In the genomic region with DNA sequence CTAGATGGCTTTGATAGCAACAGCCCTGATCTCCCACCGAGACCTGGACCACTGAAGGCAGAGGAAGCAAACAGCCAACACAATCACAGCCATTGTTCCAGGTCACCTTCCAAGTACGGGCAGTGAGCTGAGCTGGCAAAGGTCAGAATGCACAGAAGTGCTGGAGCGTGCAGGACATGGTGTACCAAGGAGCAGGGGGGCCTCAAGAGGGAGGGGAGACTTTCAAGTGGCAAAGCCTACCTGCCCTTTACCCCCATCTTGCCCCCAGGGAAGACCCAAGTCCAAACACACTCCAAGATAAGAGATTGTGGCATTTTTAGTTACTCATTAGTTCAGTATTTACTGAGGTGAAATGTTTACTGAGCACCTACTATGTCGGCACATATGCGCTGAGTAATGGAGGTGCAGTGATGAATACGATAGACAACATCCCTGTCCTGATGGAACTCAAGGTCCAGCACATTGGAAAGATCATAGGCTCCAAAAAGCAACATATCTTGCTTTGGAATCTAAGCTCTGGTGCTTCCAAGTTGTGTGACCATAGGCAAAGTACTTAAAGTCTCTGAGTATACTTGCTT, we compare ENCODE assay signal across 16 cellular contexts.
"Had no signal": no experiment of that assay in that cellular context is flagged by ENCODE, and none has a peak within 500 bp of the region (broad histone marks: within the 10 kb centered on the region; RNA-seq: fewer than 3 reads in every experiment).

No MANE protein-coding gene starts in this region.

- H3K27ac Mint-ChIP-seq: endodermal cell, progenitor cell of endocrine pancreas had no signal

- H3K4me1 Mint-ChIP-seq: endodermal cell, natural killer cell had no signal

- H3K36me3 ChIP-seq: colonic mucosa, pancreas had no signal

- FAIRE-seq: endothelial cell of umbilical vein, pancreas had no signal

- H3K27me3 ChIP-seq: colonic mucosa, pancreas had no signal

- H3K27ac ChIP-seq: colonic mucosa, pancreas had no signal

- H3K9me3 Mint-ChIP-seq: endodermal cell, natural killer cell, neural crest cell had no signal

- H3K4me3 Mint-ChIP-seq: endodermal cell, natural killer cell, neural crest cell had no signal

- H3K4me1 ChIP-seq: colonic mucosa, pancreas had no signal

- H3K9me3 ChIP-seq: colonic mucosa, mucosa of descending colon, pancreas had no signal

- H3K36me3 Mint-ChIP-seq: natural killer cell had no signal

- ATAC-seq: natural killer cell, pancreas, right cardiac atrium had no signal

- H3K4me2 ChIP-seq: smooth muscle cell had no signal

- DNase-seq: colonic mucosa; dermis blood vessel endothelial cell; endodermal cell; hippocampal formation; kidney glomerular epithelial cell; mucosa of descending colon; natural killer cell; nucleus accumbens; pancreas; right cardiac atrium; stimulated activated CD4-positive, alpha-beta T cell treated with anti-CD3 and anti-CD28 coated beads, Interleukin-2, amount 100 ng/mL, for 48 hours; stimulated activated naive CD4-positive, alpha-beta T cell treated with Interleukin-2 at 50 U/mL for 16 hours had no signal

- H3K4me3 ChIP-seq: colonic mucosa, mucosa of descending colon, pancreas, smooth muscle cell had no signal
